Comparison of ENCODE assay signal across 11 cellular contexts in the genomic region with DNA sequence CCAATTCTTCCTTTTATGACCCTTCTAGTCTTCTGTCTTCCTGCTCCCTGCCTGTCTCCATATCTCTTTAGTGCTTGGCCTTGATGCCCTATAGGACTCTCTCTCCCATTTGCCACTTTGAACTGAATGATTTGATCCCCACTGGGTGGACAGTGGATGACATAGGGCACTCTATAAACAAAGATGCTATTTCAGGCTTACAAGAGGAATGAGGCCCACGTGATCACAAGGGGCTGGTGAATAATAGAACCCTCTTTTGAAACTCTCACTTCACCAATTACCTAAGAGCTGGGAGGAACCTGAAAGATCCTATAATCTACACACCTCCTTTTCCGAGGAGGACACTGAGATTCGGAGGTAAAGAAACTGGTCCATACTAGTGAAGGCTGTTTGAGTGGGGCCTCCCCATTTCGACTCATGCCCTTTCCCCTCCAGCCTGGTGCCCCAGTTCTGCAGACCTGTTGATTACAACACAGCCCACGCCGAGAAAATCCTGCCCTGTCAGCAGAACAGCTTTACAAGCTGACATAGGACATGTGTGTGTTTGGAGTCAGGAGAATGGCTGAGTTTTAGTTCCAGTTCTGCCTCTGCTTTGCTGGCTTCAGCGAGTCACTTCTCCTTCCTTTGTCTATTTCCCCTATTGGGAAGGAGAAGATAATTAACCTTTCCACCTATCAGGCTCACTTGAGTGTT.
A peak's percentile ranks its signal among the peaks of the same experiment; 100 is the strongest.
DNase-seq lines count a peak whose midpoint lies in the region; ATAC-seq, FAIRE-seq and TF ChIP-seq lines count a peak whose summit lies in the region.
"Had no signal": no experiment of that assay in that cellular context is flagged by ENCODE, and none has a peak within 500 bp of the region (broad histone marks: within the 10 kb centered on the region; RNA-seq: fewer than 3 reads in every experiment).

No MANE protein-coding gene starts in this region.

- H3K4me1 ChIP-seq in adipocyte (ENCODE audit: control insufficient read depth, insufficient read depth, low read length) = peaks cover 72% of the 10 kb centered on the region

- H3K36me3 ChIP-seq in adipocyte (ENCODE audit: control insufficient read depth, insufficient read depth, low read length, severe bottlenecking) = no peaks in the 10 kb centered on the region

- intact Hi-C loops in sciatic nerve (cut with DNase I) = no loop called here

- H3K9me3 ChIP-seq in adipocyte (ENCODE audit: control insufficient read depth, low read length) = no peaks in the 10 kb centered on the region

- H3K27me3 ChIP-seq in adipocyte (replicated peaks; ENCODE audit: control insufficient read depth, insufficient read depth, low read length) (no peaks in the 10 kb centered on the region), layer of hippocampus (ENCODE audit: control insufficient read depth, insufficient read depth, low read length) (no peaks in the 10 kb centered on the region)

- ATAC-seq in sciatic nerve (peak; percentile 43), HG02884 (IDR thresholded peaks at IDR 0.05; ENCODE audit: unreplicated experiment) (no peak)

- FAIRE-seq in GM12891 (lab: Jason Lieb, UNC) (peak; percentile 76), H54 (lab: Jason Lieb, UNC) (no peak)

- TF ChIP-seq POLR2A in GM12891 (IDR thresholded peaks at IDR 0.05; ENCODE audit: low read depth, low read length) (no peak), H54 (IDR thresholded peaks at IDR 0.05; ENCODE audit: low read depth, low read length) (no peak)

- H3K27ac ChIP-seq in layer of hippocampus (ENCODE audit: low read depth, low read length) = peak overlapping the region; percentile 76

- DNase-seq in GM12891 (ENCODE audit: insufficient read length, low spot score) (no peak), adipocyte (ENCODE audit: low read depth) (no peak), sciatic nerve (ENCODE audit: low spot score) (peak; percentile 73), LoVo (ENCODE audit: low spot score) (no peak), H54 (ENCODE audit: insufficient read length, low spot score) (no peak), NCI-H1930 (lab: John Stamatoyannopoulos, UW) (no peak)
- DNase-seq: activated CD4-positive, CD25-positive, alpha-beta regulatory T cell; EL; NCI-H187 had no signal

- peak overlapping the region; percentile 67 for H3K9ac ChIP-seq in adipocyte (ENCODE audit: low read length)

- H3K4me3 ChIP-seq in adipocyte (ENCODE audit: low read length) = no peak overlapping the region

TF ChIP-seq in GM12891, 5 proteins besides CTCF, POLR2A, EP300 and RAD21:
- TF ChIP-seq TAF1 (IDR thresholded peaks at IDR 0.05; ENCODE audit: low read depth, low read length) (no peak), POLR2AphosphoS5 (IDR thresholded peaks at IDR 0.05; ENCODE audit: low read depth, low read length) (no peak), SPI1 (IDR thresholded peaks at IDR 0.05; ENCODE audit: low read depth, low read length) (peak; percentile 27; the same call in 1 of the 2 replicates)
TF ChIP-seq in GM12891: peak in this region for 1.
